In genomic region chr15:58227706-58228543, GRCh38 we compare ENCODE assay signal across 8 cellular contexts.
DNase-seq lines count a peak whose midpoint lies in the region; ATAC-seq and TF ChIP-seq lines count a peak whose summit lies in the region.

No MANE protein-coding gene starts in this region.

- H3K4me1 ChIP-seq in DOHH2 (ENCODE audit: control insufficient read depth, low read length) = no peaks in the 10 kb centered on the region
- H3K4me1 ChIP-seq in vagina = peaks cover 13% of the 10 kb centered on the region

- no peaks in the 10 kb centered on the region for H3K36me3 Mint-ChIP-seq in activated naive CD4-positive, alpha-beta T cell treated with anti-CD3 and anti-CD28 coated beads, Interleukin-2, amount 10 ng/mL, durations not matched to agents 7 days and 5 days

- TF ChIP-seq POLR2A in vagina (IDR thresholded peaks at IDR 0.05) = no peak

- peaks cover 16% of the 10 kb centered on the region for H3K4me1 Mint-ChIP-seq in activated naive CD4-positive, alpha-beta T cell treated with anti-CD3 and anti-CD28 coated beads, Interleukin-2, amount 10 ng/mL, durations not matched to agents 7 days and 5 days

- no peak overlapping the region for H3K27ac ChIP-seq in DOHH2 (ENCODE audit: low read depth, low read length)
- no peak overlapping the region for H3K27ac ChIP-seq in vagina

- ATAC-seq in GM21360 (IDR thresholded peaks at IDR 0.05; ENCODE audit: unreplicated experiment) = no peak

- H3K9me3 ChIP-seq in DOHH2 (ENCODE audit: control insufficient read depth, insufficient read depth, low read length) (no peaks in the 10 kb centered on the region), MG63 (no peaks in the 10 kb centered on the region), vagina (no peaks in the 10 kb centered on the region)

- in situ Hi-C loops in SK-MEL-5 (cut with HindIII; ENCODE audit: low pct_unique_long_range_greater_than_20kb, low sequenced_read_pairs) = no loop called here

- peaks cover 30% of the 10 kb centered on the region for H3K27me3 Mint-ChIP-seq in activated naive CD4-positive, alpha-beta T cell treated with anti-CD3 and anti-CD28 coated beads, Interleukin-2, amount 10 ng/mL, durations not matched to agents 7 days and 5 days

- DNase-seq in MG63 (peak; percentile 61), SK-MEL-5 (ENCODE audit: low read depth, low spot score) (peak; percentile 85), glomerular endothelial cell (ENCODE audit: extremely low read depth, low read depth, low spot score) (peak; percentile 68), posterior cingulate gyrus (peak; percentile 52 to 96 (median 78)), vagina (ENCODE audit: extremely low spot score in 2 of 2) (no peak)
- DNase-seq in activated naive CD4-positive, alpha-beta T cell treated with anti-CD3 and anti-CD28 coated beads, Interleukin-2, amount 10 ng/mL, durations not matched to agents 7 days and 5 days = peak; percentile 82

- no peaks in the 10 kb centered on the region for H3F3A ChIP-seq in DOHH2 (ENCODE audit: control insufficient read depth, insufficient read depth)

- H3K4me3 ChIP-seq in DOHH2 (ENCODE audit: low read length) (no peak overlapping the region), MG63 (no peak overlapping the region), vagina (no peak overlapping the region)

- H3K27me3 ChIP-seq in DOHH2 (ENCODE audit: control insufficient read depth, low read length) (peaks cover 12% of the 10 kb centered on the region), MG63 (no peaks in the 10 kb centered on the region), vagina (no peaks in the 10 kb centered on the region)

- no peak overlapping the region for H3K4me3 Mint-ChIP-seq in activated naive CD4-positive, alpha-beta T cell treated with anti-CD3 and anti-CD28 coated beads, Interleukin-2, amount 10 ng/mL, durations not matched to agents 7 days and 5 days

- CTCF ChIA-PET in activated naive CD4-positive, alpha-beta T cell treated with anti-CD3 and anti-CD28 coated beads, Interleukin-2, amount 10 ng/mL, durations not matched to agents 7 days and 5 days (lab: Charles Lee) = interaction anchor here (0.7 to 2.6 kb wide), 18 partner anchors 8 to 761 kb away, joined by 3 to 26 read pairs (median 3); partner anchors contain the start of gene ADAM10

- no peak overlapping the region for H3K27ac Mint-ChIP-seq in activated naive CD4-positive, alpha-beta T cell treated with anti-CD3 and anti-CD28 coated beads, Interleukin-2, amount 10 ng/mL, durations not matched to agents 7 days and 5 days

- no peaks in the 10 kb centered on the region for H4K20me1 ChIP-seq in DOHH2 (ENCODE audit: control insufficient read depth, insufficient read depth, low read depth, low read length)

- no peaks in the 10 kb centered on the region for H3K79me2 ChIP-seq in DOHH2 (ENCODE audit: control insufficient read depth, low read length)

- no peaks in the 10 kb centered on the region for H3K9me2 ChIP-seq in DOHH2 (replicated peaks; ENCODE audit: control insufficient read depth, low read length)

- H3K9me3 Mint-ChIP-seq in activated naive CD4-positive, alpha-beta T cell treated with anti-CD3 and anti-CD28 coated beads, Interleukin-2, amount 10 ng/mL, durations not matched to agents 7 days and 5 days = no peaks in the 10 kb centered on the region

- intact Hi-C loops in posterior cingulate gyrus (cut with DNase I) (loop anchor here (2.0 kb wide), 1 partner anchor 531 kb away; no protein-coding TSS in a partner anchor), vagina (cut with DNase I) (no loop called here)

- no peak overlapping the region for H3K4me2 ChIP-seq in DOHH2 (ENCODE audit: low read length)

- TF ChIP-seq CTCF in DOHH2 (IDR thresholded peaks at IDR 0.05; ENCODE audit: low read depth, low read length, poor library complexity, severe bottlenecking) (peak; percentile 78), vagina (IDR thresholded peaks at IDR 0.05) (peak; percentile 39 to 83 (median 78))

- H3K36me3 ChIP-seq in DOHH2 (ENCODE audit: control insufficient read depth, low read length) = no peaks in the 10 kb centered on the region
- H3K36me3 ChIP-seq in MG63 = no peaks in the 10 kb centered on the region
- H3K36me3 ChIP-seq in vagina = no peaks in the 10 kb centered on the region

Comparison
In these comparisons a context has a peak if more than half of its experiments do, and no peak if none do; other contexts are left out.
1. DNase-seq: peak in MG63 (single experiment), SK-MEL-5 (single experiment), activated naive CD4-positive, alpha-beta T cell treated with anti-CD3 and anti-CD28 coated beads, Interleukin-2, amount 10 ng/mL, durations not matched to agents 7 days and 5 days (single experiment), glomerular endothelial cell (single experiment) and posterior cingulate gyrus (10 of 10); none in vagina (0 of 2).